6 cellular contexts compared by ENCODE assay signal in genomic region chr1:6198646-6199297, GRCh38. TPM values are rescaled to one million over a fixed set of nuclear protein-coding genes. Genes with fewer than 3 reads are reported as not detected.
DNase-seq lines count a peak whose midpoint lies in the region; ATAC-seq and TF ChIP-seq lines count a peak whose summit lies in the region.

No MANE protein-coding gene starts in this region.

- H3K4me1 Mint-ChIP-seq in activated CD4-positive, alpha-beta T cell treated with anti-CD3 and anti-CD28 coated beads, Interleukin-2, amount 10 ng/mL, durations not matched to agents 24 days and 14 days, result peaks cover 36% of the 10 kb centered on the region

- no peaks in the 10 kb centered on the region for H3K9me3 ChIP-seq in Peyer's patch
- no peaks in the 10 kb centered on the region for H3K9me3 ChIP-seq in heart right ventricle
- no peaks in the 10 kb centered on the region for H3K9me3 ChIP-seq in transverse colon

- intact Hi-C loops in activated CD4-positive, alpha-beta T cell treated with anti-CD3 and anti-CD28 coated beads, Interleukin-2, amount 10 ng/mL, durations not matched to agents 24 days and 14 days (cut with micrococcal nuclease), result loop anchor here (1.0 to 5.0 kb wide), 3 partner anchors 10 to 206 kb away; partner anchors contain the start of genes ICMT and NPHP4
- intact Hi-C loops in heart right ventricle (cut with DNase I), result loop anchor here in 4 of 10 donors (5.0 to 10.0 kb wide), 2 partner anchors 39 to 144 kb away; partner anchors contain the start of gene ICMT (in 4 of the 4)
- intact Hi-C loops in transverse colon (cut with DNase I; ENCODE audit: low total_unique reads), result no loop called here

- in situ Hi-C loops in transverse colon (cut with MboI; ENCODE audit: low pct_ligation_motif_present in 1 of 4, low pct_unique_long_range_greater_than_20kb in 1 of 4, low sequenced_read_pairs in 3 of 4), result no loop called here

- 1% methylated on average over 31 of the region's 31 CpGs for WGBS in heart right ventricle, 2 donors
- WGBS in transverse colon (ENCODE audit: low coverage in 1 of 2), 2 donors, result 0% methylated on average over 2 to 28 of the region's 31 CpGs

- peak; percentile 83 for DNase-seq in activated CD4-positive, alpha-beta T cell treated with anti-CD3 and anti-CD28 coated beads, Interleukin-2, amount 10 ng/mL, durations not matched to agents 24 days and 14 days
- DNase-seq in activated CD4-positive, alpha-beta T cell treated with anti-CD3 and anti-CD28 coated beads, Interleukin-2, amount 50 U/mL, for 1 hour, result no peak
- no peak for DNase-seq in Peyer's patch
- no peak for DNase-seq in heart right ventricle
- no peak for DNase-seq in transverse colon
- no peak for DNase-seq in MV-4-11 (lab: John Stamatoyannopoulos, UW)

- peak overlapping the region; percentile 88 for H3K4me3 Mint-ChIP-seq in activated CD4-positive, alpha-beta T cell treated with anti-CD3 and anti-CD28 coated beads, Interleukin-2, amount 10 ng/mL, durations not matched to agents 24 days and 14 days

- no peaks in the 10 kb centered on the region for H3K27me3 ChIP-seq in Peyer's patch
- H3K27me3 ChIP-seq in heart right ventricle, result no peaks in the 10 kb centered on the region
- H3K27me3 ChIP-seq in transverse colon, result no peaks in the 10 kb centered on the region

- H3K4me1 ChIP-seq in Peyer's patch (peaks cover 0 to 22% (median 12%) of the 10 kb centered on the region in 4 donors), heart right ventricle (peaks cover 0 to 33% (median 29%) of the 10 kb centered on the region in 9 donors), transverse colon (peaks cover 13 to 30% (median 19%) of the 10 kb centered on the region in 4 donors)

- peak overlapping the region; percentile 85 for H3K27ac Mint-ChIP-seq in activated CD4-positive, alpha-beta T cell treated with anti-CD3 and anti-CD28 coated beads, Interleukin-2, amount 10 ng/mL, durations not matched to agents 24 days and 14 days

- H3K27me3 Mint-ChIP-seq in activated CD4-positive, alpha-beta T cell treated with anti-CD3 and anti-CD28 coated beads, Interleukin-2, amount 10 ng/mL, durations not matched to agents 24 days and 14 days, result no peaks in the 10 kb centered on the region

- peak in 5 of 8 donors; percentile 1 to 23 (median 2) for ATAC-seq in heart right ventricle

- TF ChIP-seq EP300 in transverse colon (IDR thresholded peaks at IDR 0.05; ENCODE audit: low read depth), result no peak

- no peak for TF ChIP-seq CTCF in Peyer's patch (IDR thresholded peaks at IDR 0.05)
- no peak for TF ChIP-seq CTCF in heart right ventricle (IDR thresholded peaks at IDR 0.05)
- no peak for TF ChIP-seq CTCF in transverse colon (IDR thresholded peaks at IDR 0.05)

- H3K27ac ChIP-seq in Peyer's patch (peak overlapping the region; percentile 67 to 83 (median 79)), heart right ventricle (peak overlapping the region in 9 of 10 donors; percentile 82 to 92 (median 88)), transverse colon (peak overlapping the region; percentile 81 to 89 (median 88))

- H3K36me3 ChIP-seq in Peyer's patch, result peaks cover 0 to 28% (median 0%) of the 10 kb centered on the region in 3 donors
- H3K36me3 ChIP-seq in heart right ventricle, result peaks cover 0 to 41% (median 28%) of the 10 kb centered on the region in 9 donors
- H3K36me3 ChIP-seq in transverse colon, result peaks cover 0 to 32% (median 15%) of the 10 kb centered on the region in 4 donors

- no peak for TF ChIP-seq POLR2A in Peyer's patch (IDR thresholded peaks at IDR 0.05)
- TF ChIP-seq POLR2A in transverse colon (IDR thresholded peaks at IDR 0.05), result no peak

- peaks cover 37% of the 10 kb centered on the region for H3K36me3 Mint-ChIP-seq in activated CD4-positive, alpha-beta T cell treated with anti-CD3 and anti-CD28 coated beads, Interleukin-2, amount 10 ng/mL, durations not matched to agents 24 days and 14 days (ENCODE audit: low read depth)

- peak overlapping the region; percentile 81 to 100 (median 91) for H3K4me3 ChIP-seq in Peyer's patch
- H3K4me3 ChIP-seq in heart right ventricle, result peak overlapping the region; percentile 72 to 100 (median 90)
- H3K4me3 ChIP-seq in transverse colon, result peak overlapping the region; percentile 87 to 99 (median 94)

- H3K9me3 Mint-ChIP-seq in activated CD4-positive, alpha-beta T cell treated with anti-CD3 and anti-CD28 coated beads, Interleukin-2, amount 10 ng/mL, durations not matched to agents 24 days and 14 days, result peaks cover 6% of the 10 kb centered on the region

RNA-seq across cellular contexts. Expression of gene RPL22, which starts 0.6 kb away (rescaled TPM):
- 437 and 463 TPM in 2 replicates for total RNA-seq in activated CD4-positive, alpha-beta T cell treated with anti-CD3 and anti-CD28 coated beads, Interleukin-2, amount 10 ng/mL, durations not matched to agents 24 days and 14 days
- total RNA-seq in Peyer's patch, result 100 to 1,000 TPM in 2 of 4 donors, 10 to 100 TPM in 2; 78.1 to 170 (median 99.0) TPM
- total RNA-seq in heart right ventricle, result 100 to 1,000 TPM; 223 to 298 (median 273) TPM
- 100 to 1,000 TPM; 295 to 639 TPM for polyA plus RNA-seq in heart right ventricle
- total RNA-seq in transverse colon, result 100 to 1,000 TPM in 3 of 4 donors, 10 to 100 TPM in 1; 56.5 to 170 (median 106) TPM

RNA-seq across cellular contexts. Expression of gene RNF207, which starts 7.1 kb away (rescaled TPM):
- total RNA-seq in activated CD4-positive, alpha-beta T cell treated with anti-CD3 and anti-CD28 coated beads, Interleukin-2, amount 10 ng/mL, durations not matched to agents 24 days and 14 days, result 53.2 and 54.7 TPM in 2 replicates
- 100 to 1,000 TPM in 3 of 4 donors, 10 to 100 TPM in 1; 56.9 to 153 (median 118) TPM for total RNA-seq in Peyer's patch
- 100 to 1,000 TPM in 1 of 10 donors, 10 to 100 TPM in 9; 30.6 to 101 (median 67.4) TPM for total RNA-seq in heart right ventricle
- 100 to 1,000 TPM in 1 of 2 donors, 10 to 100 TPM in 1; 16.2 to 183 TPM for polyA plus RNA-seq in heart right ventricle
- total RNA-seq in transverse colon, result 1,000 to 10,000 TPM in 1 of 4 donors, 100 to 1,000 TPM in 2, 10 to 100 TPM in 1; 82.6 to 1,341 (median 190) TPM

RNA-seq across cellular contexts. Expression of gene CHD5, which starts 18.7 kb away (rescaled TPM):
- 0.59 and 0.63 TPM in 2 replicates for total RNA-seq in activated CD4-positive, alpha-beta T cell treated with anti-CD3 and anti-CD28 coated beads, Interleukin-2, amount 10 ng/mL, durations not matched to agents 24 days and 14 days
- total RNA-seq in Peyer's patch (under 1 TPM; under 0.01 to 0.66 (median 0.22) TPM), heart right ventricle (under 1 TPM; 0.02 to 0.78 (median 0.25) TPM), transverse colon (1 to 10 TPM in 2 of 4 donors, under 1 TPM in 2; 0.14 to 1.6 (median 1.2) TPM)
- under 1 TPM; 0.01 to 0.07 TPM for polyA plus RNA-seq in heart right ventricle

RNA-seq across cellular contexts. Expression of gene ICMT, which starts 37.0 kb away (rescaled TPM):
- total RNA-seq in activated CD4-positive, alpha-beta T cell treated with anti-CD3 and anti-CD28 coated beads, Interleukin-2, amount 10 ng/mL, durations not matched to agents 24 days and 14 days, result 67.6 and 69.4 TPM in 2 replicates
- total RNA-seq in Peyer's patch, result 100 to 1,000 TPM in 1 of 4 donors, 10 to 100 TPM in 3; 26.4 to 109 (median 63.8) TPM
- 10 to 100 TPM; 47.9 to 81.0 (median 64.4) TPM for total RNA-seq in heart right ventricle
- polyA plus RNA-seq in heart right ventricle, result 10 to 100 TPM; 16.5 to 38.3 TPM
- 10 to 100 TPM; 21.3 to 84.1 (median 61.8) TPM for total RNA-seq in transverse colon

RNA-seq across cellular contexts. Expression of gene HES3, which starts 45.2 kb away (rescaled TPM):
- total RNA-seq in activated CD4-positive, alpha-beta T cell treated with anti-CD3 and anti-CD28 coated beads, Interleukin-2, amount 10 ng/mL, durations not matched to agents 24 days and 14 days, result not detected in 2 replicates
- total RNA-seq in Peyer's patch (not detected), heart right ventricle (not detected), transverse colon (not detected)
- polyA plus RNA-seq in heart right ventricle, result not detected
